ENCODE assay signal across 17 cellular contexts in the genomic region with DNA sequence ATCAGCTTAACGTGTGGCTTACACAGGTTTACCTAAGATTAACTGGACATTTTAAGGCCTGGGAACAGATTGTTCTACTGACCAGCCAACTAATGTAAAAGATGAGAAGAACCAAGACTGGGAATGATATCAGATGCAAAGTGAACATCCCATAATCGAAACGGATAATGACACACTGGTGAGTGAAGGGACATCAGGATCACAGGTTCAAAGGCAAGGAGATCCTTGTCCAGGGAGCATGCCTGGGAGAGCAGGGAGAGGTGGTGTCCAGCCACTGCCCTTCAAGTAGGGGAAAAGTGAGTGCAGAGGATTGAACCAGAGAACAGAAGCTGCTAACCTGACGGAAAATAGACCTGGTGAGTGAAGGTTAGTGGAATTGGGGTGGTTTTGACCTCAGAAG.
DNase-seq lines count a peak whose midpoint lies in the region; ATAC-seq, FAIRE-seq and TF ChIP-seq lines count a peak whose summit lies in the region.
"Had no signal": no experiment of that assay in that cellular context is flagged by ENCODE, and none has a peak within 500 bp of the region (broad histone marks: within the 10 kb centered on the region; RNA-seq: fewer than 3 reads in every experiment).

No MANE protein-coding gene starts in this region.

- no peak for FAIRE-seq in H1 (lab: Jason Lieb, UNC)
- FAIRE-seq: G401.6, GM12892 had no signal

- H3K9me3 ChIP-seq in SJCRH30 (replicated peaks): no peaks in the 10 kb centered on the region
- no peaks in the 10 kb centered on the region for H3K9me3 ChIP-seq in H1 (ENCODE audit: insufficient read depth in 2 of 2, low read depth in 1 of 2, low read length in 1 of 2)

- H3K4ac ChIP-seq in H1 (replicated peaks; ENCODE audit: insufficient read length, low read depth, low read length): peak overlapping the region; percentile 36

- no peaks in the 10 kb centered on the region; the same call in 1 of the 2 replicates for H3K23me2 ChIP-seq in H1 (ENCODE audit: low read depth, low read length)

- H3K27me3 ChIP-seq in SJCRH30 (no peaks in the 10 kb centered on the region), H1 (replicated peaks in 1 of 4; ENCODE audit: control insufficient read depth in 3 of 4, extremely low read depth in 1 of 4, insufficient read depth in 3 of 4, low read length in 3 of 4) (no peaks in the 10 kb centered on the region)

- H3K4me1 ChIP-seq in SJCRH30 (peaks cover 24% of the 10 kb centered on the region), H1 (replicated peaks in 1 of 4; ENCODE audit: control insufficient read depth in 3 of 4, insufficient read depth in 4 of 4, low read length in 3 of 4) (peaks cover 2 to 14% (median 7%) of the 10 kb centered on the region in 4 experiments; a peak in 5 of 7 replicates)

- H3K79me1 ChIP-seq in H1 (ENCODE audit: low read depth, low read length): no peaks in the 10 kb centered on the region

- no peak for ATAC-seq in HG02798 (IDR thresholded peaks at IDR 0.05; ENCODE audit: poor library complexity, unreplicated experiment)
- no peak for ATAC-seq in HG02763 (IDR thresholded peaks at IDR 0.05; ENCODE audit: unreplicated experiment)

- H4K91ac ChIP-seq in H1 (replicated peaks; ENCODE audit: insufficient read length, low read length): no peak overlapping the region

- H3K9ac ChIP-seq in H1 (replicated peaks in 1 of 4; ENCODE audit: extremely low read depth in 1 of 4, low read depth in 3 of 4, low read length in 3 of 4): no peak overlapping the region

- H2BK12ac ChIP-seq in H1 (ENCODE audit: low read depth, low read length): peak overlapping the region; percentile 29; the same call in 1 of the 2 replicates

- no peaks in the 10 kb centered on the region for H4K20me1 ChIP-seq in H1 (replicated peaks in 1 of 2; ENCODE audit: control insufficient read depth in 1 of 2, insufficient read depth in 2 of 2, low read length in 2 of 2)

- no peak overlapping the region for H2BK20ac ChIP-seq in H1 (ENCODE audit: low read length)

- CTCF ChIA-PET in H1 (lab: Charles Lee; ENCODE audit: partially characterized antibody): interaction anchor here (1.0 kb wide), 1 partner anchor 156 kb away, joined by 3 read pairs; no protein-coding TSS in a partner anchor

- no peak for TF ChIP-seq RAD21 in H1 (IDR thresholded peaks at IDR 0.05 in 1 of 2, conservative IDR thresholded peaks at IDR 0.05 in 1 of 2; ENCODE audit: low read depth in 2 of 2, low read length in 2 of 2)

- no peak for TF ChIP-seq POLR2A in H1 (IDR thresholded peaks at IDR 0.05; ENCODE audit: control extremely low read depth in 1 of 2, low read depth in 2 of 2, low read length in 2 of 2)

- POLR2A ChIA-PET in H1 (lab: Charles Lee; ENCODE audit: partially characterized antibody): interaction anchor here (0.9 kb wide), 1 partner anchor 12 kb away, joined by 4 read pairs; no protein-coding TSS in a partner anchor

- peak overlapping the region; percentile 48; the same call in 1 of the 2 replicates for H2BK15ac ChIP-seq in H1 (ENCODE audit: low read length)

- no peak overlapping the region for H2AK5ac ChIP-seq in H1 (ENCODE audit: low read depth, low read length)

- H3K23ac ChIP-seq in H1 (ENCODE audit: insufficient read length): no peak overlapping the region

- H2BK5ac ChIP-seq in H1 (ENCODE audit: low read depth, low read length): no peak overlapping the region

- no peaks in the 10 kb centered on the region for H3K36me3 ChIP-seq in SJCRH30
- H3K36me3 ChIP-seq in H1 (ENCODE audit: control insufficient read depth in 2 of 4, insufficient read depth in 4 of 4, low read length in 3 of 4): no peaks in the 10 kb centered on the region

- no peak overlapping the region for H3K4me2 ChIP-seq in H1 (ENCODE audit: insufficient read depth in 1 of 2, low read depth in 2 of 2, low read length in 2 of 2)

- no peak overlapping the region for H3K14ac ChIP-seq in H1 (ENCODE audit: insufficient read length)

- H2BK120ac ChIP-seq in H1 (replicated peaks; ENCODE audit: low read depth, low read length): no peak overlapping the region

- H3K27ac ChIP-seq in SJCRH30 (peak overlapping the region; percentile 76), H1 (ENCODE audit: low read depth, low read length) (no peak overlapping the region)

- H2AFZ ChIP-seq in H1 (ENCODE audit: low read length): no peak overlapping the region

- 87% methylated on average over 4 of the region's 4 CpGs; no CpG with 5 or more reads in 1 of the 2 experiments for WGBS in H1 (ENCODE audit: extremely low coverage in 1 of 2, insufficient coverage in 1 of 2, insufficient read length in 1 of 2, insufficient replicate concordance in 2 of 2, low coverage in 1 of 2, low lambda C conversion rate in 2 of 2, missing lambda C conversion rate in 1 of 2), 2 experiments

- H3K18ac ChIP-seq in H1 (ENCODE audit: extremely low read depth, low read length): no peak overlapping the region

- H3K56ac ChIP-seq in H1 (replicated peaks; ENCODE audit: insufficient read length, low read depth, low read length): no peak overlapping the region

- no peaks in the 10 kb centered on the region for H3K79me2 ChIP-seq in H1 (ENCODE audit: control insufficient read depth in 1 of 2, insufficient read depth in 2 of 2, low read length in 2 of 2)

- no peak overlapping the region for H3K4me3 ChIP-seq in SJCRH30
- H3K4me3 ChIP-seq in H1 (ENCODE audit: extremely low read depth in 1 of 4, insufficient read depth in 2 of 4, low read depth in 3 of 4, low read length in 4 of 4): no peak overlapping the region

- H4K5ac ChIP-seq in H1 (ENCODE audit: insufficient read length, low read depth, low read length): no peak overlapping the region

- H4K8ac ChIP-seq in H1 (ENCODE audit: extremely low read depth, insufficient read depth, low read length): no peak overlapping the region

- TF ChIP-seq CTCF in H1 (IDR thresholded peaks at IDR 0.05; ENCODE audit: control extremely low read depth in 1 of 3, insufficient read depth in 1 of 3, low read depth in 1 of 3, low read length in 3 of 3): no peak

- DNase-seq in NCI-H82 (lab: John Stamatoyannopoulos, UW) (peak; percentile 56), SJCRH30 (peak in 1 of 2 experiments; percentile 52), H1 (ENCODE audit: low read depth in 1 of 2, low spot score in 2 of 2) (no peak)
- DNase-seq in activated CD8-positive, alpha-beta memory T cell treated with anti-CD3 and anti-CD28 coated beads, Interleukin-2, amount 50 U/mL, for 48 hours: no peak
- DNase-seq: C1 segment of cervical spinal cord; Calu3; CD4-positive, alpha-beta memory T cell; COR-L47; DMS153; DND-41; GOT3; H7; HCEC 1CT had no signal

- TF ChIP-seq EP300 in H1 (IDR thresholded peaks at IDR 0.05; ENCODE audit: borderline replicate concordance in 1 of 2, low read depth in 2 of 2, low read length in 2 of 2): no peak

TF ChIP-seq in H1, 55 proteins besides CTCF, POLR2A, EP300 and RAD21 (continues in another document):
- no peak for TF ChIP-seq BCL11A (IDR thresholded peaks at IDR 0.05; ENCODE audit: low read depth in 2 of 2, low read length in 2 of 2)
- TF ChIP-seq POLR2AphosphoS5 (IDR thresholded peaks at IDR 0.05; ENCODE audit: low read depth, low read length): no peak
- TF ChIP-seq ZNF274 (IDR thresholded peaks at IDR 0.05; ENCODE audit: borderline replicate concordance, extremely low read depth, low read length): no peak
- no peak for TF ChIP-seq HDAC6 (IDR thresholded peaks at IDR 0.05; ENCODE audit: low read depth, low read length)
- no peak for TF ChIP-seq POU5F1 (IDR thresholded peaks at IDR 0.05; ENCODE audit: low read depth, low read length)
- no peak for TF ChIP-seq RNF2 (IDR thresholded peaks at IDR 0.05; ENCODE audit: borderline replicate concordance, low read depth, low read length, missing control alignments, poor library complexity, severe bottlenecking)
- no peak for TF ChIP-seq JUND (IDR thresholded peaks at IDR 0.05; ENCODE audit: low read length)
- TF ChIP-seq TCF12 (IDR thresholded peaks at IDR 0.05; ENCODE audit: low read depth, low read length): no peak
- no peak for TF ChIP-seq ASH2L (IDR thresholded peaks at IDR 0.05; ENCODE audit: low read length)
- TF ChIP-seq, protein P1, sequence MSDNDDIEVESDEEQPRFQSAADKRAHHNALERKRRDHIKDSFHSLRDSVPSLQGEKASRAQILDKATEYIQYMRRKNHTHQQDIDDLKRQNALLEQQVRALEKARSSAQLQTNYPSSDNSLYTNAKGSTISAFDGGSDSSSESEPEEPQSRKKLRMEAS (IDR thresholded peaks at IDR 0.05): no peak
- TF ChIP-seq EGR1 (IDR thresholded peaks at IDR 0.05; ENCODE audit: borderline replicate concordance, low read depth, low read length): no peak
- no peak for TF ChIP-seq USF2 (IDR thresholded peaks at IDR 0.05; ENCODE audit: low read length)
